In genomic region chr17:47945529-47946508, GRCh38 we compare ENCODE assay signal across 12 cellular contexts. TPM values are rescaled to one million over a fixed set of nuclear protein-coding genes. Genes with fewer than 3 reads are reported as not detected.
DNase-seq lines count a peak whose midpoint lies in the region; ATAC-seq and TF ChIP-seq lines count a peak whose summit lies in the region.
"Had no signal": no experiment of that assay in that cellular context is flagged by ENCODE, and none has a peak within 500 bp of the region (broad histone marks: within the 10 kb centered on the region; RNA-seq: fewer than 3 reads in every experiment).

No MANE protein-coding gene starts in this region.

- no peaks in the 10 kb centered on the region for H3K27me3 Mint-ChIP-seq in activated naive CD8-positive, alpha-beta T cell treated with anti-CD3 and anti-CD28 coated beads for 36 hours
- peaks cover 6% of the 10 kb centered on the region for H3K27me3 Mint-ChIP-seq in endodermal cell (ENCODE audit: insufficient read depth)
- H3K27me3 Mint-ChIP-seq: activated B cell treated with CpG ODN at 0.5 μM for 24 hours had no signal

- peaks cover 51% of the 10 kb centered on the region for H3K36me3 Mint-ChIP-seq in activated naive CD8-positive, alpha-beta T cell treated with anti-CD3 and anti-CD28 coated beads for 36 hours
- peaks cover 1% of the 10 kb centered on the region for H3K36me3 Mint-ChIP-seq in endodermal cell (ENCODE audit: low read depth)
- H3K36me3 Mint-ChIP-seq: brain had no signal

- H3K36me3 ChIP-seq in heart right ventricle = peaks cover 0 to 41% (median 0%) of the 10 kb centered on the region in 9 donors
- H3K36me3 ChIP-seq in lower lobe of right lung = peaks cover 32% of the 10 kb centered on the region
- no peaks in the 10 kb centered on the region for H3K36me3 ChIP-seq in thyroid gland
- H3K36me3 ChIP-seq in endodermal cell (ENCODE audit: control insufficient read depth, insufficient read depth, low read length) = peaks cover 14% of the 10 kb centered on the region

- intact Hi-C loops in Right ventricle myocardium inferior (cut with DNase I) = no loop called here
- intact Hi-C loops in heart right ventricle (cut with DNase I) = loop anchor here in 9 of 10 donors (2.0 to 10.0 kb wide), 7 partner anchors 49 to 189 kb away; partner anchors contain the start of genes SCRN2 (in 8 of the 9) and SP2 (in 4 of the 9)
- intact Hi-C loops in lower lobe of right lung (cut with DNase I) = no loop called here
- intact Hi-C loops in thyroid gland (cut with DNase I) = no loop called here

- H3K9me3 Mint-ChIP-seq in activated naive CD8-positive, alpha-beta T cell treated with anti-CD3 and anti-CD28 coated beads for 36 hours = peaks cover 3% of the 10 kb centered on the region
- peaks cover 5% of the 10 kb centered on the region for H3K9me3 Mint-ChIP-seq in endodermal cell
- H3K9me3 Mint-ChIP-seq: brain had no signal

- TF ChIP-seq CTCF in heart right ventricle (IDR thresholded peaks at IDR 0.05) (no peak), lower lobe of right lung (IDR thresholded peaks at IDR 0.05) (no peak), thyroid gland (IDR thresholded peaks at IDR 0.05) (no peak), endodermal cell (conservative IDR thresholded peaks at IDR 0.05) (no peak)

- H3K4me3 Mint-ChIP-seq in activated naive CD8-positive, alpha-beta T cell treated with anti-CD3 and anti-CD28 coated beads for 36 hours = peak overlapping the region; percentile 55
- no peak overlapping the region for H3K4me3 Mint-ChIP-seq in endodermal cell
- H3K4me3 Mint-ChIP-seq: activated B cell treated with CpG ODN at 0.5 μM for 24 hours had no signal

- no peak for TF ChIP-seq POLR2A in thyroid gland (IDR thresholded peaks at IDR 0.05)

- no peaks in the 10 kb centered on the region for H3K27me3 ChIP-seq in heart right ventricle
- H3K27me3 ChIP-seq in lower lobe of right lung (ENCODE audit: low read depth) = no peaks in the 10 kb centered on the region
- H3K27me3 ChIP-seq in thyroid gland = no peaks in the 10 kb centered on the region
- H3K27me3 ChIP-seq in endodermal cell (ENCODE audit: control insufficient read depth, insufficient read depth, low read length, poor library complexity, severe bottlenecking) = peaks cover 2% of the 10 kb centered on the region

- peaks cover 64% of the 10 kb centered on the region for H3K4me1 Mint-ChIP-seq in activated naive CD8-positive, alpha-beta T cell treated with anti-CD3 and anti-CD28 coated beads for 36 hours
- peaks cover 5% of the 10 kb centered on the region for H3K4me1 Mint-ChIP-seq in endodermal cell

- peak; percentile 45 for DNase-seq in Right ventricle myocardium inferior (ENCODE audit: missing footprints)
- no peak for DNase-seq in heart right ventricle
- no peak for DNase-seq in activated naive CD8-positive, alpha-beta T cell treated with anti-CD3 and anti-CD28 coated beads for 36 hours
- DNase-seq in lower lobe of right lung = no peak
- DNase-seq in thyroid gland = peak; percentile 80 to 82
- no peak for DNase-seq in globus pallidus (ENCODE audit: low spot score)
- no peak for DNase-seq in endodermal cell
- DNase-seq: activated B cell treated with CpG ODN at 0.5 μM for 24 hours had no signal

- H3K9me3 ChIP-seq in heart right ventricle (no peaks in the 10 kb centered on the region), lower lobe of right lung (no peaks in the 10 kb centered on the region), thyroid gland (no peaks in the 10 kb centered on the region), endodermal cell (ENCODE audit: control insufficient read depth, low read length) (no peaks in the 10 kb centered on the region)

- ATAC-seq in Right ventricle myocardium inferior (no peak), heart right ventricle (no peak), lower lobe of right lung (no peak), GM21423 (IDR thresholded peaks at IDR 0.05; ENCODE audit: unreplicated experiment) (no peak)

- H3K4me3 ChIP-seq in heart right ventricle (no peak overlapping the region), lower lobe of right lung (no peak overlapping the region), thyroid gland (replicated peaks in 1 of 3) (no peak overlapping the region), endodermal cell (ENCODE audit: low read length) (no peak overlapping the region)

- WGBS in heart right ventricle, 2 donors = 60 to 78% methylated on average over 10 of the region's 10 CpGs
- 52 to 62% methylated on average over 10 of the region's 10 CpGs for WGBS in thyroid gland, 2 donors
- 94 to 98% methylated on average over 9 to 10 of the region's 10 CpGs for WGBS in endodermal cell (ENCODE audit: insufficient coverage in 1 of 2, insufficient read length in 1 of 2), 2 experiments

- H3K4me1 ChIP-seq in heart right ventricle (peaks cover 8 to 63% (median 44%) of the 10 kb centered on the region in 9 donors), lower lobe of right lung (peaks cover 68% of the 10 kb centered on the region), thyroid gland (peaks cover 47 to 60% of the 10 kb centered on the region in 2 donors), endodermal cell (ENCODE audit: control insufficient read depth, insufficient read depth, low read length) (no peaks in the 10 kb centered on the region)

- H3K27ac Mint-ChIP-seq in activated naive CD8-positive, alpha-beta T cell treated with anti-CD3 and anti-CD28 coated beads for 36 hours = peak overlapping the region; percentile 81
- H3K27ac Mint-ChIP-seq in endodermal cell = no peak overlapping the region
- H3K27ac Mint-ChIP-seq: activated B cell treated with CpG ODN at 0.5 μM for 24 hours had no signal

- peak overlapping the region in 4 of 10 donors; percentile 18 to 65 (median 49) for H3K27ac ChIP-seq in heart right ventricle
- peak overlapping the region; percentile 4 for H3K27ac ChIP-seq in lower lobe of right lung
- peak overlapping the region; percentile 51 to 92 (median 65) for H3K27ac ChIP-seq in thyroid gland
- no peak overlapping the region for H3K27ac ChIP-seq in endodermal cell (ENCODE audit: low read depth, low read length)

- no peak overlapping the region for H3K9ac ChIP-seq in endodermal cell (ENCODE audit: extremely low read depth, low read length, poor library complexity, severe bottlenecking)

RNA-seq across cellular contexts. Expression of gene PNPO, which starts 4.4 kb away (rescaled TPM):
- total RNA-seq in Right ventricle myocardium inferior = 27.8 TPM
- total RNA-seq in heart right ventricle = 10 to 100 TPM; 22.8 to 37.0 (median 31.5) TPM
- polyA plus RNA-seq in heart right ventricle = 10 to 100 TPM in 1 of 2 donors, 1 to 10 TPM in 1; 9.5 to 10.9 TPM
- 10 to 100 TPM; 56.1 to 61.1 TPM for total RNA-seq in activated naive CD8-positive, alpha-beta T cell treated with anti-CD3 and anti-CD28 coated beads for 36 hours
- 29.2 TPM for total RNA-seq in lower lobe of right lung
- total RNA-seq in thyroid gland = 100 to 1,000 TPM in 1 of 4 donors, 10 to 100 TPM in 3; 47.3 to 103 (median 78.9) TPM
- 10 to 100 TPM in 1 of 2 donors, 1 to 10 TPM in 1; 8.5 to 10.4 TPM for total RNA-seq in endodermal cell
- 7.9 TPM for polyA plus RNA-seq in endodermal cell (2013, experiment 1 of 2)
- 7.4 TPM for polyA plus RNA-seq in endodermal cell (2013, experiment 2 of 2)

RNA-seq across cellular contexts. Expression of gene PRR15L, which starts 11.9 kb away (rescaled TPM):
- total RNA-seq in Right ventricle myocardium inferior (not detected), heart right ventricle (not detected), lower lobe of right lung (48.1 TPM), thyroid gland (100 to 1,000 TPM in 3 of 4 donors, 10 to 100 TPM in 1; 63.6 to 150 (median 127) TPM), endodermal cell (under 1 TPM; 0.57 to 0.60 TPM)
- not detected for polyA plus RNA-seq in heart right ventricle
- not detected for total RNA-seq in activated naive CD8-positive, alpha-beta T cell treated with anti-CD3 and anti-CD28 coated beads for 36 hours
- polyA plus RNA-seq in endodermal cell (2013, experiment 1 of 2) = not detected
- not detected for polyA plus RNA-seq in endodermal cell (2013, experiment 2 of 2)
- total RNA-seq: activated B cell treated with CpG ODN at 0.5 μM for 24 hours, fibroblast of villous mesenchyme, mononuclear cell had no signal

RNA-seq across cellular contexts. Expression of gene CDK5RAP3, which starts 25.1 kb away (rescaled TPM):
- total RNA-seq in Right ventricle myocardium inferior (50.0 TPM), heart right ventricle (10 to 100 TPM; 44.0 to 71.2 (median 62.3) TPM), lower lobe of right lung (161 TPM), thyroid gland (100 to 1,000 TPM; 165 to 221 (median 193) TPM), endodermal cell (100 to 1,000 TPM; 171 to 198 TPM)
- 100 to 1,000 TPM in 1 of 2 donors, 10 to 100 TPM in 1; 69.9 to 143 TPM for polyA plus RNA-seq in heart right ventricle
- total RNA-seq in activated naive CD8-positive, alpha-beta T cell treated with anti-CD3 and anti-CD28 coated beads for 36 hours = 100 to 1,000 TPM; 163 to 168 TPM
- 245 TPM for polyA plus RNA-seq in endodermal cell (2013, experiment 1 of 2)
- polyA plus RNA-seq in endodermal cell (2013, experiment 2 of 2) = 217 TPM

RNA-seq across cellular contexts. Expression of gene SP2, which starts 49.8 kb away (rescaled TPM):
- total RNA-seq in Right ventricle myocardium inferior (11.7 TPM), heart right ventricle (10 to 100 TPM; 13.0 to 18.3 (median 15.9) TPM), lower lobe of right lung (19.4 TPM), thyroid gland (10 to 100 TPM in 3 of 4 donors, 1 to 10 TPM in 1; 7.1 to 14.1 (median 12.3) TPM), endodermal cell (10 to 100 TPM; 12.8 to 13.4 TPM)
- polyA plus RNA-seq in heart right ventricle = 1 to 10 TPM; 4.3 to 8.0 TPM
- 10 to 100 TPM; 18.1 to 18.8 TPM for total RNA-seq in activated naive CD8-positive, alpha-beta T cell treated with anti-CD3 and anti-CD28 coated beads for 36 hours
- 17.2 TPM for polyA plus RNA-seq in endodermal cell (2013, experiment 1 of 2)
- 14.8 TPM for polyA plus RNA-seq in endodermal cell (2013, experiment 2 of 2)

Comparison
In these comparisons a context has a peak if more than half of its experiments do, and no peak if none do; other contexts are left out.
1. DNase-seq: peak in Right ventricle myocardium inferior (single experiment) and thyroid gland (2 of 2); none in heart right ventricle (0 of 2), activated naive CD8-positive, alpha-beta T cell treated with anti-CD3 and anti-CD28 coated beads for 36 hours (single experiment), lower lobe of right lung (single experiment), globus pallidus (single experiment) and endodermal cell (single experiment).
2. intact Hi-C loops: an anchor here in heart right ventricle (2.0 to 10.0 kb wide); none called in Right ventricle myocardium inferior, lower lobe of right lung and thyroid gland.
3. RNA of gene PRR15L, which starts 11.9 kb away (total RNA-seq): 63.6 to 150 TPM in thyroid gland and 48.1 TPM in lower lobe of right lung (single experiment); 0.57 to 0.60 TPM in endodermal cell, not detected in Right ventricle myocardium inferior (single experiment), not detected in heart right ventricle and not detected in activated naive CD8-positive, alpha-beta T cell treated with anti-CD3 and anti-CD28 coated beads for 36 hours; every median in the first group is over 10 times any median in the second.